Comparison of ENCODE assay signal across 1 cellular context in the genomic region with DNA sequence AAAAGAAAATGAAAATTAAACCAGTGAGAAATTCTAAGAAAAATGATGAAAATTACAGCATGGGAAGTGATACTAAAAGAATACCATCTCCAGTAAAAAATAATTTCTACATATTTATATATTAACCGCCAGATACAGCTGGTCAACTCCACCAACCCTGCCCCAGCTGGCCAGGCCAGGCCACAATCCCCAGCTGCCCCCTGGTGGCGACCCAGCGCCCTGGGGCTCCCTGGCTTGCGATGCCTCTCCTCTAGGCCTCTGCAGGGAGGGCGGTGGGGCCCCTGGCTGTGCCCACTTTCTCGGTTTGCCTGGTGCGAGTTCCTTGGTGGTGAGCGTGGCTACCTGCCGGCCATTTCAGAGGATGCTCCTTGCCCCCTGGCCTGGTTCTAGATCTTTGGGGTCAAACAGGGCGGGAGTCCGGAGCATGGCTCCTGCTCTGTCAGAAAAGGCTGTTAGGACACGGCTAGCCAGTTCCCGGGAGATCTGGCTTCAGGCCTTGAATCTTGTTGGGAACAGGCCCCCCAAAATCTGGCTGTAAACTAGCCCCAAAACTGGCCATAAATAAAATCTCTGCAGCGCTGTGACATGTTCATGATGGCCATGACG.
TF ChIP-seq lines count a peak whose summit lies in the region.

No MANE protein-coding gene starts in this region.

TF ChIP-seq in GM23338, 12 proteins besides CTCF, POLR2A, EP300 and RAD21:
- TF ChIP-seq NANOG (IDR thresholded peaks at IDR 0.05; ENCODE audit: borderline replicate concordance) (no peak), EZH2 (IDR thresholded peaks at IDR 0.05; ENCODE audit: low read depth, unreplicated experiment) (no peak), EZH2phosphoT487 (IDR thresholded peaks at IDR 0.05; ENCODE audit: unreplicated experiment) (no peak), ZNF331 (CRISPR knock-in tag; IDR thresholded peaks at IDR 0.05; ENCODE audit: low read depth) (no peak), JUNB (IDR thresholded peaks at IDR 0.05; ENCODE audit: unreplicated experiment) (no peak), POLR2AphosphoS5 (IDR thresholded peaks at IDR 0.05; ENCODE audit: low read depth) (no peak), STAT1 (IDR thresholded peaks at IDR 0.05; ENCODE audit: unreplicated experiment) (no peak), CREB1 (CRISPR knock-in tag; IDR thresholded peaks at IDR 0.05; ENCODE audit: low read depth) (no peak), ZNF114 (CRISPR knock-in tag; IDR thresholded peaks at IDR 0.05) (no peak)
- TF ChIP-seq, protein P1, sequence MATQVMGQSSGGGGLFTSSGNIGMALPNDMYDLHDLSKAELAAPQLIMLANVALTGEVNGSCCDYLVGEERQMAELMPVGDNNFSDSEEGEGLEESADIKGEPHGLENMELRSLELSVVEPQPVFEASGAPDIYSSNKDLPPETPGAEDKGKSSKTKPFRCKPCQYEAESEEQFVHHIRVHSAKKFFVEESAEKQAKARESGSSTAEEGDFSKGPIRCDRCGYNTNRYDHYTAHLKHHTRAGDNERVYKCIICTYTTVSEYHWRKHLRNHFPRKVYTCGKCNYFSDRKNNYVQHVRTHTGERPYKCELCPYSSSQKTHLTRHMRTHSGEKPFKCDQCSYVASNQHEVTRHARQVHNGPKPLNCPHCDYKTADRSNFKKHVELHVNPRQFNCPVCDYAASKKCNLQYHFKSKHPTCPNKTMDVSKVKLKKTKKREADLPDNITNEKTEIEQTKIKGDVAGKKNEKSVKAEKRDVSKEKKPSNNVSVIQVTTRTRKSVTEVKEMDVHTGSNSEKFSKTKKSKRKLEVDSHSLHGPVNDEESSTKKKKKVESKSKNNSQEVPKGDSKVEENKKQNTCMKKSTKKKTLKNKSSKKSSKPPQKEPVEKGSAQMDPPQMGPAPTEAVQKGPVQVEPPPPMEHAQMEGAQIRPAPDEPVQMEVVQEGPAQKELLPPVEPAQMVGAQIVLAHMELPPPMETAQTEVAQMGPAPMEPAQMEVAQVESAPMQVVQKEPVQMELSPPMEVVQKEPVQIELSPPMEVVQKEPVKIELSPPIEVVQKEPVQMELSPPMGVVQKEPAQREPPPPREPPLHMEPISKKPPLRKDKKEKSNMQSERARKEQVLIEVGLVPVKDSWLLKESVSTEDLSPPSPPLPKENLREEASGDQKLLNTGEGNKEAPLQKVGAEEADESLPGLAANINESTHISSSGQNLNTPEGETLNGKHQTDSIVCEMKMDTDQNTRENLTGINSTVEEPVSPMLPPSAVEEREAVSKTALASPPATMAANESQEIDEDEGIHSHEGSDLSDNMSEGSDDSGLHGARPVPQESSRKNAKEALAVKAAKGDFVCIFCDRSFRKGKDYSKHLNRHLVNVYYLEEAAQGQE (IDR thresholded peaks at IDR 0.05; ENCODE audit: unreplicated experiment), result no peak
- TF ChIP-seq, protein P2, sequence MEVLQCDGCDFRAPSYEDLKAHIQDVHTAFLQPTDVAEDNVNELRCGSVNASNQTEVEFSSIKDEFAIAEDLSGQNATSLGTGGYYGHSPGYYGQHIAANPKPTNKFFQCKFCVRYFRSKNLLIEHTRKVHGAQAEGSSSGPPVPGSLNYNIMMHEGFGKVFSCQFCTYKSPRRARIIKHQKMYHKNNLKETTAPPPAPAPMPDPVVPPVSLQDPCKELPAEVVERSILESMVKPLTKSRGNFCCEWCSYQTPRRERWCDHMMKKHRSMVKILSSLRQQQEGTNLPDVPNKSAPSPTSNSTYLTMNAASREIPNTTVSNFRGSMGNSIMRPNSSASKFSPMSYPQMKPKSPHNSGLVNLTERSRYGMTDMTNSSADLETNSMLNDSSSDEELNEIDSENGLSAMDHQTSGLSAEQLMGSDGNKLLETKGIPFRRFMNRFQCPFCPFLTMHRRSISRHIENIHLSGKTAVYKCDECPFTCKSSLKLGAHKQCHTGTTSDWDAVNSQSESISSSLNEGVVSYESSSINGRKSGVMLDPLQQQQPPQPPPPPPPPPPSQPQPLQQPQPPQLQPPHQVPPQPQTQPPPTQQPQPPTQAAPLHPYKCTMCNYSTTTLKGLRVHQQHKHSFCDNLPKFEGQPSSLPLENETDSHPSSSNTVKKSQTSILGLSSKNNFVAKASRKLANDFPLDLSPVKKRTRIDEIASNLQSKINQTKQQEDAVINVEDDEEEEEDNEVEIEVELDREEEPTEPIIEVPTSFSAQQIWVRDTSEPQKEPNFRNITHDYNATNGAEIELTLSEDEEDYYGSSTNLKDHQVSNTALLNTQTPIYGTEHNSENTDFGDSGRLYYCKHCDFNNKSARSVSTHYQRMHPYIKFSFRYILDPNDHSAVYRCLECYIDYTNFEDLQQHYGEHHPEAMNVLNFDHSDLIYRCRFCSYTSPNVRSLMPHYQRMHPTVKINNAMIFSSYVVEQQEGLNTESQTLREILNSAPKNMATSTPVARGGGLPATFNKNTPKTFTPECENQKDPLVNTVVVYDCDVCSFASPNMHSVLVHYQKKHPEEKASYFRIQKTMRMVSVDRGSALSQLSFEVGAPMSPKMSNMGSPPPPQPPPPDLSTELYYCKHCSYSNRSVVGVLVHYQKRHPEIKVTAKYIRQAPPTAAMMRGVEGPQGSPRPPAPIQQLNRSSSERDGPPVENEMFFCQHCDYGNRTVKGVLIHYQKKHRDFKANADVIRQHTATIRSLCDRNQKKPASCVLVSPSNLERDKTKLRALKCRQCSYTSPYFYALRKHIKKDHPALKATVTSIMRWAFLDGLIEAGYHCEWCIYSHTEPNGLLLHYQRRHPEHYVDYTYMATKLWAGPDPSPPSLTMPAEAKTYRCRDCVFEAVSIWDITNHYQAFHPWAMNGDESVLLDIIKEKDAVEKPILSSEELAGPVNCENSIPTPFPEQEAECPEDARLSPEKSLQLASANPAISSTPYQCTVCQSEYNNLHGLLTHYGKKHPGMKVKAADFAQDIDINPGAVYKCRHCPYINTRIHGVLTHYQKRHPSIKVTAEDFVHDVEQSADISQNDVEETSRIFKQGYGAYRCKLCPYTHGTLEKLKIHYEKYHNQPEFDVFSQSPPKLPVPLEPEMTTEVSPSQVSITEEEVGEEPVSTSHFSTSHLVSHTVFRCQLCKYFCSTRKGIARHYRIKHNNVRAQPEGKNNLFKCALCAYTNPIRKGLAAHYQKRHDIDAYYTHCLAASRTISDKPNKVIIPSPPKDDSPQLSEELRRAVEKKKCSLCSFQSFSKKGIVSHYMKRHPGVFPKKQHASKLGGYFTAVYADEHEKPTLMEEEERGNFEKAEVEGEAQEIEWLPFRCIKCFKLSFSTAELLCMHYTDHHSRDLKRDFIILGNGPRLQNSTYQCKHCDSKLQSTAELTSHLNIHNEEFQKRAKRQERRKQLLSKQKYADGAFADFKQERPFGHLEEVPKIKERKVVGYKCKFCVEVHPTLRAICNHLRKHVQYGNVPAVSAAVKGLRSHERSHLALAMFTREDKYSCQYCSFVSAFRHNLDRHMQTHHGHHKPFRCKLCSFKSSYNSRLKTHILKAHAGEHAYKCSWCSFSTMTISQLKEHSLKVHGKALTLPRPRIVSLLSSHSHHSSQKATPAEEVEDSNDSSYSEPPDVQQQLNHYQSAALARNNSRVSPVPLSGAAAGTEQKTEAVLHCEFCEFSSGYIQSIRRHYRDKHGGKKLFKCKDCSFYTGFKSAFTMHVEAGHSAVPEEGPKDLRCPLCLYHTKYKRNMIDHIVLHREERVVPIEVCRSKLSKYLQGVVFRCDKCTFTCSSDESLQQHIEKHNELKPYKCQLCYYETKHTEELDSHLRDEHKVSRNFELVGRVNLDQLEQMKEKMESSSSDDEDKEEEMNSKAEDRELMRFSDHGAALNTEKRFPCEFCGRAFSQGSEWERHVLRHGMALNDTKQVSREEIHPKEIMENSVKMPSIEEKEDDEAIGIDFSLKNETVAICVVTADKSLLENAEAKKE (CRISPR knock-in tag; IDR thresholded peaks at IDR 0.05), result no peak
- TF ChIP-seq, protein P3, sequence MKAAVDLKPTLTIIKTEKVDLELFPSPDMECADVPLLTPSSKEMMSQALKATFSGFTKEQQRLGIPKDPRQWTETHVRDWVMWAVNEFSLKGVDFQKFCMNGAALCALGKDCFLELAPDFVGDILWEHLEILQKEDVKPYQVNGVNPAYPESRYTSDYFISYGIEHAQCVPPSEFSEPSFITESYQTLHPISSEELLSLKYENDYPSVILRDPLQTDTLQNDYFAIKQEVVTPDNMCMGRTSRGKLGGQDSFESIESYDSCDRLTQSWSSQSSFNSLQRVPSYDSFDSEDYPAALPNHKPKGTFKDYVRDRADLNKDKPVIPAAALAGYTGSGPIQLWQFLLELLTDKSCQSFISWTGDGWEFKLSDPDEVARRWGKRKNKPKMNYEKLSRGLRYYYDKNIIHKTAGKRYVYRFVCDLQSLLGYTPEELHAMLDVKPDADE (IDR thresholded peaks at IDR 0.05), result no peak
